1 cellular context compared by ENCODE assay signal in the genomic region with DNA sequence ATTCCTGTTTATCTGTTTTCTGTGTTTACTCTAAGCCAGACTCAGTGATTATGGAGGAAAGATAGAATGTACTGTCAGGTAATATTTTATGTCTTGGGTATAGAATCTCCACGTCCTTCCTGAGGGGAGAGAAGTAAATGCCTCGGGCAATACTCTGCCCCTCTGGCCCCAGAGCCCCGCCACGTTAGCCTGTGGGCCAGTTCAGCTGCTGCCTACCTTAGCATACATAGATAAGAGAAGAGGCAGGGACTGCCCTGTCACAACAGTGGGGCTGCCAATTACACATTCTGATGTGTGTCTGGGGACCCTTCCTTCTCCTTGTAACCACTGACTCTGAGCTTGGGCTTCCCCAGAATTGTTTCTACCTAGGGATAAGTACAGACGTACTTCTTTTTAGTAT.
TF ChIP-seq lines count a peak whose summit lies in the region.

No MANE protein-coding gene starts in this region.

TF ChIP-seq in K562, 482 proteins besides CTCF, POLR2A, EP300 and RAD21 (continued from another document):
- TF ChIP-seq MYBL2 (IDR thresholded peaks at IDR 0.05; ENCODE audit: low read depth): no peak
- TF ChIP-seq MYBL2 (CRISPR knock-in tag; IDR thresholded peaks at IDR 0.05; ENCODE audit: borderline replicate concordance): no peak
- no peak for TF ChIP-seq HLTF (IDR thresholded peaks at IDR 0.05)
- no peak for TF ChIP-seq ZNF354B (CRISPR knock-in tag; IDR thresholded peaks at IDR 0.05)
- no peak for TF ChIP-seq ZNF324 (CRISPR knock-in tag; IDR thresholded peaks at IDR 0.05)
- TF ChIP-seq, protein P1, sequence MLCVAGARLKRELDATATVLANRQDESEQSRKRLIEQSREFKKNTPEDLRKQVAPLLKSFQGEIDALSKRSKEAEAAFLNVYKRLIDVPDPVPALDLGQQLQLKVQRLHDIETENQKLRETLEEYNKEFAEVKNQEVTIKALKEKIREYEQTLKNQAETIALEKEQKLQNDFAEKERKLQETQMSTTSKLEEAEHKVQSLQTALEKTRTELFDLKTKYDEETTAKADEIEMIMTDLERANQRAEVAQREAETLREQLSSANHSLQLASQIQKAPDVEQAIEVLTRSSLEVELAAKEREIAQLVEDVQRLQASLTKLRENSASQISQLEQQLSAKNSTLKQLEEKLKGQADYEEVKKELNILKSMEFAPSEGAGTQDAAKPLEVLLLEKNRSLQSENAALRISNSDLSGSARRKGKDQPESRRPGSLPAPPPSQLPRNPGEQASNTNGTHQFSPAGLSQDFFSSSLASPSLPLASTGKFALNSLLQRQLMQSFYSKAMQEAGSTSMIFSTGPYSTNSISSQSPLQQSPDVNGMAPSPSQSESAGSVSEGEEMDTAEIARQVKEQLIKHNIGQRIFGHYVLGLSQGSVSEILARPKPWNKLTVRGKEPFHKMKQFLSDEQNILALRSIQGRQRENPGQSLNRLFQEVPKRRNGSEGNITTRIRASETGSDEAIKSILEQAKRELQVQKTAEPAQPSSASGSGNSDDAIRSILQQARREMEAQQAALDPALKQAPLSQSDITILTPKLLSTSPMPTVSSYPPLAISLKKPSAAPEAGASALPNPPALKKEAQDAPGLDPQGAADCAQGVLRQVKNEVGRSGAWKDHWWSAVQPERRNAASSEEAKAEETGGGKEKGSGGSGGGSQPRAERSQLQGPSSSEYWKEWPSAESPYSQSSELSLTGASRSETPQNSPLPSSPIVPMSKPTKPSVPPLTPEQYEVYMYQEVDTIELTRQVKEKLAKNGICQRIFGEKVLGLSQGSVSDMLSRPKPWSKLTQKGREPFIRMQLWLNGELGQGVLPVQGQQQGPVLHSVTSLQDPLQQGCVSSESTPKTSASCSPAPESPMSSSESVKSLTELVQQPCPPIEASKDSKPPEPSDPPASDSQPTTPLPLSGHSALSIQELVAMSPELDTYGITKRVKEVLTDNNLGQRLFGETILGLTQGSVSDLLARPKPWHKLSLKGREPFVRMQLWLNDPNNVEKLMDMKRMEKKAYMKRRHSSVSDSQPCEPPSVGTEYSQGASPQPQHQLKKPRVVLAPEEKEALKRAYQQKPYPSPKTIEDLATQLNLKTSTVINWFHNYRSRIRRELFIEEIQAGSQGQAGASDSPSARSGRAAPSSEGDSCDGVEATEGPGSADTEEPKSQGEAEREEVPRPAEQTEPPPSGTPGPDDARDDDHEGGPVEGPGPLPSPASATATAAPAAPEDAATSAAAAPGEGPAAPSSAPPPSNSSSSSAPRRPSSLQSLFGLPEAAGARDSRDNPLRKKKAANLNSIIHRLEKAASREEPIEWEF (CRISPR knock-in tag; IDR thresholded peaks at IDR 0.05): no peak
- TF ChIP-seq HIVEP1 (CRISPR knock-in tag; IDR thresholded peaks at IDR 0.05): no peak
- TF ChIP-seq, protein P2, sequence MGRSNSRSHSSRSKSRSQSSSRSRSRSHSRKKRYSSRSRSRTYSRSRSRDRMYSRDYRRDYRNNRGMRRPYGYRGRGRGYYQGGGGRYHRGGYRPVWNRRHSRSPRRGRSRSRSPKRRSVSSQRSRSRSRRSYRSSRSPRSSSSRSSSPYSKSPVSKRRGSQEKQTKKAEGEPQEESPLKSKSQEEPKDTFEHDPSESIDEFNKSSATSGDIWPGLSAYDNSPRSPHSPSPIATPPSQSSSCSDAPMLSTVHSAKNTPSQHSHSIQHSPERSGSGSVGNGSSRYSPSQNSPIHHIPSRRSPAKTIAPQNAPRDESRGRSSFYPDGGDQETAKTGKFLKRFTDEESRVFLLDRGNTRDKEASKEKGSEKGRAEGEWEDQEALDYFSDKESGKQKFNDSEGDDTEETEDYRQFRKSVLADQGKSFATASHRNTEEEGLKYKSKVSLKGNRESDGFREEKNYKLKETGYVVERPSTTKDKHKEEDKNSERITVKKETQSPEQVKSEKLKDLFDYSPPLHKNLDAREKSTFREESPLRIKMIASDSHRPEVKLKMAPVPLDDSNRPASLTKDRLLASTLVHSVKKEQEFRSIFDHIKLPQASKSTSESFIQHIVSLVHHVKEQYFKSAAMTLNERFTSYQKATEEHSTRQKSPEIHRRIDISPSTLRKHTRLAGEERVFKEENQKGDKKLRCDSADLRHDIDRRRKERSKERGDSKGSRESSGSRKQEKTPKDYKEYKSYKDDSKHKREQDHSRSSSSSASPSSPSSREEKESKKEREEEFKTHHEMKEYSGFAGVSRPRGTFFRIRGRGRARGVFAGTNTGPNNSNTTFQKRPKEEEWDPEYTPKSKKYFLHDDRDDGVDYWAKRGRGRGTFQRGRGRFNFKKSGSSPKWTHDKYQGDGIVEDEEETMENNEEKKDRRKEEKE (IDR thresholded peaks at IDR 0.05; ENCODE audit: borderline replicate concordance in 1 of 2, control insufficient read depth in 1 of 2, low read depth in 2 of 2, low read length in 1 of 2): no peak
- TF ChIP-seq HMGN3 (IDR thresholded peaks at IDR 0.05; ENCODE audit: borderline replicate concordance, extremely low read depth, insufficient read length, low read depth, low read length): no peak
- no peak for TF ChIP-seq YY1 (IDR thresholded peaks at IDR 0.05; ENCODE audit: borderline replicate concordance in 1 of 3, control insufficient read depth in 1 of 3, extremely low read depth in 1 of 3, insufficient read depth in 3 of 3, insufficient read length in 1 of 3, insufficient replicate concordance in 2 of 3, low read depth in 1 of 3, low read length in 2 of 3)
